In the genomic region with DNA sequence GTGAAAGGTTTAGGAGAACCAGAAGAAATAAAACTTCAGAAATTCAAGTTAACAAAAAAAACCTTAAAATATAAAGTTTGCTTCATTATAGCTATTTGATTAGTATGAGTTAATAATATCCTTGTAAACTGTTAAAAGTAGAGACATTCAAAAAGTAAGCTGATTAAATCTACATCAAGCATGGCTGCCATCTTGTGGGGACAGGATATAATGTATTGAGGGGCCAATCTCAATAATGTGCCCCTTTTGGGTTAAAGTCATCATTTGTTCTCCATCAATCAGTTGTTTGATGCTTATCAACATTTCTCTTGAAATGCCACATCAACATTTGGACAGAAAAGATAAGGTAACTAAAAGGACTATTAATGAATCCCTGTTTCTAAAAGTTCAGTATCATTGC, we compare ENCODE assay signal across 16 cellular contexts. TPM values are rescaled to one million over a fixed set of nuclear protein-coding genes. Genes with fewer than 3 reads are reported as not detected.
DNase-seq lines count a peak whose midpoint lies in the region; ATAC-seq and TF ChIP-seq lines count a peak whose summit lies in the region.
"Had no signal": no experiment of that assay in that cellular context is flagged by ENCODE, and none has a peak within 500 bp of the region (broad histone marks: within the 10 kb centered on the region; RNA-seq: fewer than 3 reads in every experiment).

No MANE protein-coding gene starts in this region.

- H3K4ac ChIP-seq in trophoblast cell (ENCODE audit: low read depth, low read length), result no peak overlapping the region

- H3K4me2 ChIP-seq in MM.1S (ENCODE audit: low read depth, low read length) (no peak overlapping the region), mammary epithelial cell (ENCODE audit: insufficient read depth, low read depth, low read length) (no peak overlapping the region), trophoblast cell (ENCODE audit: low read length) (no peak overlapping the region)

- H4K12ac ChIP-seq in trophoblast cell (ENCODE audit: low read depth, low read length), result no peak overlapping the region

- in situ Hi-C loops in mammary epithelial cell (cut with MboI; ENCODE audit: low sequenced_read_pairs in 2 of 2), result no loop called here

- no peak overlapping the region for H2BK12ac ChIP-seq in trophoblast cell (ENCODE audit: low read length)

- H3K18ac ChIP-seq in trophoblast cell (ENCODE audit: low read length), result no peak overlapping the region

- ATAC-seq in HG03196 (IDR thresholded peaks at IDR 0.05; ENCODE audit: unreplicated experiment) (no peak), HG02885 (IDR thresholded peaks at IDR 0.05; ENCODE audit: poor library complexity, unreplicated experiment) (no peak)
- ATAC-seq: activated T-cell treated with anti-CD3 and anti-CD28 coated beads, Interleukin-2, amount 50 U/mL, for 4 hours; left cardiac atrium; natural killer cell treated with Interleukin-12 subunit alpha and Interleukin-12 subunit beta and Interleukin-15 and Interleukin-18, amount 100 ng/mL, for 72 hours had no signal

- DNase-seq in ELR (ENCODE audit: low read depth) (peak; percentile 21), MM.1S (no peak), mammary epithelial cell (peak; percentile 4), medulla oblongata (ENCODE audit: extremely low spot score) (peak; percentile 37), trophoblast cell (no peak)
- no peak for DNase-seq in activated CD4-positive, CD25-positive, alpha-beta regulatory T cell (lab: John Stamatoyannopoulos, UW)
- DNase-seq: activated CD4-positive, alpha-beta T cell treated with anti-CD3 and anti-CD28 coated beads for 48 hours; activated T-cell treated with anti-CD3 and anti-CD28 coated beads, Interleukin-2, amount 50 U/mL, for 4 hours; CD4-positive, alpha-beta T cell; left cardiac atrium had no signal

- H3K27ac ChIP-seq in MM.1S (ENCODE audit: low read length), result no peak overlapping the region
- no peak overlapping the region for H3K27ac ChIP-seq in mammary epithelial cell (ENCODE audit: insufficient read depth, low read depth, low read length)
- H3K27ac ChIP-seq in trophoblast cell (ENCODE audit: low read depth, low read length), result no peak overlapping the region
- H3K27ac ChIP-seq: skin epidermis had no signal

- no peak overlapping the region for H3K23ac ChIP-seq in trophoblast cell (ENCODE audit: low read length)

- no peaks in the 10 kb centered on the region for H3K79me1 ChIP-seq in trophoblast cell (ENCODE audit: low read length)

- peak; percentile 18; the same call in 1 of the 2 replicates for TF ChIP-seq CTCF in MM.1S (IDR thresholded peaks at IDR 0.05; ENCODE audit: low read length)
- peak; percentile 28 to 44 for TF ChIP-seq CTCF in mammary epithelial cell (conservative IDR thresholded peaks at IDR 0.05 in 1 of 2, IDR thresholded peaks at IDR 0.05 in 1 of 2; ENCODE audit: extremely low read depth in 1 of 2, insufficient read depth in 1 of 2, low read depth in 1 of 2, low read length in 2 of 2)

- H2BK120ac ChIP-seq in trophoblast cell (ENCODE audit: insufficient read depth, low read length, poor library complexity), result no peak overlapping the region

- H2AFZ ChIP-seq in MM.1S (ENCODE audit: low read length), result no peak overlapping the region
- no peak overlapping the region for H2AFZ ChIP-seq in mammary epithelial cell (ENCODE audit: low read depth, low read length)
- H2AFZ ChIP-seq in trophoblast cell (ENCODE audit: insufficient read depth, low read length, poor library complexity), result no peak overlapping the region

- H3F3A ChIP-seq in MM.1S (ENCODE audit: insufficient read depth, low read length), result no peaks in the 10 kb centered on the region

- H3K9me3 ChIP-seq in MM.1S (replicated peaks; ENCODE audit: insufficient read depth, low read length) (no peaks in the 10 kb centered on the region), mammary epithelial cell (replicated peaks; ENCODE audit: insufficient read depth, low read length) (no peaks in the 10 kb centered on the region), trophoblast cell (ENCODE audit: insufficient read depth, low read depth, low read length) (peaks cover 1% of the 10 kb centered on the region)
- H3K9me3 ChIP-seq: HAP-1 had no signal

- no peak overlapping the region for H2AK5ac ChIP-seq in trophoblast cell (ENCODE audit: low read length)

- H3K9ac ChIP-seq in MM.1S (ENCODE audit: low read length), result no peak overlapping the region
- H3K9ac ChIP-seq in mammary epithelial cell (ENCODE audit: insufficient read depth, low read length), result no peak overlapping the region
- H3K9ac ChIP-seq in trophoblast cell (ENCODE audit: low read length), result no peak overlapping the region

- intact Hi-C loops in mammary epithelial cell (cut with micrococcal nuclease), result loop anchor here (1.0 kb wide), 1 partner anchor 127 kb away; no protein-coding TSS in a partner anchor

- no peak overlapping the region for H3K14ac ChIP-seq in trophoblast cell (ENCODE audit: low read length)

- CTCF ChIA-PET in mammary epithelial cell (lab: Charles Lee; ENCODE audit: low non-redundant PET), result interaction anchor here (1.0 kb wide), 1 partner anchor 73 kb away, joined by 3 read pairs; no protein-coding TSS in a partner anchor

- H4K20me1 ChIP-seq in MM.1S (ENCODE audit: insufficient read depth, low read length) (no peaks in the 10 kb centered on the region), mammary epithelial cell (ENCODE audit: insufficient read depth, low read length) (no peaks in the 10 kb centered on the region)

- no peaks in the 10 kb centered on the region for H3K79me2 ChIP-seq in MM.1S (ENCODE audit: low read length)
- no peaks in the 10 kb centered on the region for H3K79me2 ChIP-seq in mammary epithelial cell (ENCODE audit: insufficient read depth, low read length)
- no peaks in the 10 kb centered on the region for H3K79me2 ChIP-seq in trophoblast cell (ENCODE audit: control insufficient read depth, insufficient read depth, low read length, poor library complexity)

- no TSS peak for BruUV-seq in mammary epithelial cell (replicated peaks; lab: Mats Ljungman, UMichigan)

- no peaks in the 10 kb centered on the region for H3K27me3 ChIP-seq in MM.1S (replicated peaks; ENCODE audit: insufficient read depth, low read length)
- H3K27me3 ChIP-seq in mammary epithelial cell (ENCODE audit: insufficient read depth, low read length), result peaks cover 18% of the 10 kb centered on the region
- peaks cover 6% of the 10 kb centered on the region for H3K27me3 ChIP-seq in trophoblast cell (ENCODE audit: insufficient read depth, low read length)

- H3K4me3 ChIP-seq in MM.1S (ENCODE audit: low read length) (no peak overlapping the region), mammary epithelial cell (replicated peaks in 1 of 3; ENCODE audit: insufficient read depth in 1 of 3, low read depth in 2 of 3, low read length in 3 of 3) (no peak overlapping the region), trophoblast cell (ENCODE audit: low read depth, low read length) (no peak overlapping the region)
- H3K4me3 ChIP-seq: HAP-1, skin epidermis had no signal

- H2BK5ac ChIP-seq in trophoblast cell (ENCODE audit: low read depth, low read length, poor library complexity), result no peak overlapping the region

- H4K8ac ChIP-seq in trophoblast cell (ENCODE audit: low read depth, low read length), result no peak overlapping the region

- no peak overlapping the region for H4K91ac ChIP-seq in trophoblast cell (ENCODE audit: low read depth, low read length)

- H3K4me1 ChIP-seq in MM.1S (ENCODE audit: low read length) (no peaks in the 10 kb centered on the region), mammary epithelial cell (ENCODE audit: insufficient read depth, low read length) (no peaks in the 10 kb centered on the region), trophoblast cell (ENCODE audit: control insufficient read depth in 1 of 2, insufficient read depth in 2 of 2, low read length in 2 of 2) (no peaks in the 10 kb centered on the region)
- H3K4me1 ChIP-seq: HAP-1 had no signal

- no peaks in the 10 kb centered on the region for H3K9me2 ChIP-seq in MM.1S (replicated peaks; ENCODE audit: insufficient read depth, low read length)

- H3K36me3 ChIP-seq in MM.1S (replicated peaks; ENCODE audit: insufficient read depth, low read length) (no peaks in the 10 kb centered on the region), mammary epithelial cell (ENCODE audit: insufficient read depth, low read length) (no peaks in the 10 kb centered on the region), trophoblast cell (ENCODE audit: control insufficient read depth in 1 of 2, insufficient read depth in 2 of 2, low read length in 2 of 2) (no peaks in the 10 kb centered on the region)
- H3K36me3 ChIP-seq: HAP-1 had no signal

- dilution Hi-C loops in mammary epithelial cell (cut with HindIII; ENCODE audit: low sequenced_read_pairs), result no loop called here

RNA-seq across cellular contexts. Expression of a gene that starts 4.6 kb away (rescaled TPM):
- total RNA-seq in mammary epithelial cell, result not detected
- not detected for polyA plus RNA-seq in mammary epithelial cell
- polyA minus RNA-seq in mammary epithelial cell, result not detected
- polyA plus RNA-seq in trophoblast cell (2013), result 0.54 and 0.60 TPM in 2 replicates
- total RNA-seq: CD4-positive, alpha-beta T cell; natural killer cell treated with Interleukin-12 subunit alpha and Interleukin-12 subunit beta and Interleukin-15 and Interleukin-18, amount 100 ng/mL, for 72 hours had no signal
- polyA plus RNA-seq: adipose tissue had no signal

Comparison
In these comparisons a context has a peak if more than half of its experiments do, and no peak if none do; other contexts are left out.
1. DNase-seq: peak in ELR (single experiment), mammary epithelial cell (single experiment) and medulla oblongata (single experiment); none in MM.1S (single experiment), trophoblast cell (0 of 2) and activated CD4-positive, CD25-positive, alpha-beta regulatory T cell (0 of 4).